Comparison of ENCODE assay signal across 29 cellular contexts in the genomic region with DNA sequence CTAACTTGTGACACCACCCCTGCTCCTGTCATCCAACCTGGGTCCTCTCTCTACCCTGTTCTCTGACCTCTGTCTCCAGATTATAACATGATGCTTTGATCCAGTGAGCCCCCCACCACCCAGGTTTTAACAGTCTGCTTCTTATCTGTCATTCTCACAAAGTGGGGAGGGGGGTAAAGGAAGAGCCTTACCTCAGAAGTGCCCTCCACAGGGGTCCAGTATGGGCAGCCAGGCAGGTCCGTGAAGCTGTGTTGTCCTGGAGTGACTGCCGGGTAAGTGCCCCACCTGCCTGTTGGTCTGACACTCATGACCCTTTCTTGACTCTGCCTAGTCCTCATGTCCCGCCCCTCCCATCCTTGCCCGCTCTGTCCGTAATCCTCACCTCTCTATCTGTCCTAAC. TPM values are rescaled to one million over a fixed set of nuclear protein-coding genes. Genes with fewer than 3 reads are reported as not detected.
DNase-seq lines count a peak whose midpoint lies in the region; ATAC-seq and TF ChIP-seq lines count a peak whose summit lies in the region.
"Had no signal": no experiment of that assay in that cellular context is flagged by ENCODE, and none has a peak within 500 bp of the region (broad histone marks: within the 10 kb centered on the region; RNA-seq: fewer than 3 reads in every experiment).

No MANE protein-coding gene starts in this region.

- H3F3A ChIP-seq in SK-N-SH (replicated peaks; ENCODE audit: insufficient read depth) (peaks cover 3% of the 10 kb centered on the region), PC-3 (ENCODE audit: low read length, unreplicated experiment) (no peaks in the 10 kb centered on the region)

- peaks cover 20 to 57% of the 10 kb centered on the region in 2 experiments for H3K4me1 ChIP-seq in SK-N-SH (ENCODE audit: control insufficient read depth in 1 of 2, insufficient read depth in 2 of 2, low read depth in 1 of 2, low read length in 1 of 2)
- peaks cover 51% of the 10 kb centered on the region for H3K4me1 ChIP-seq in muscle layer of colon (ENCODE audit: insufficient read depth, low read length)
- H3K4me1 ChIP-seq in thoracic aorta (ENCODE audit: control insufficient read depth in 1 of 2, low read depth in 2 of 2): peaks cover 32 to 56% of the 10 kb centered on the region in 2 donors
- H3K4me1 ChIP-seq in PC-3 (ENCODE audit: insufficient read depth, low read length): peaks cover 18% of the 10 kb centered on the region; the same call in 1 of the 2 replicates

- TF ChIP-seq CTCF in SK-N-SH (IDR thresholded peaks at IDR 0.05) (no peak), thoracic aorta (IDR thresholded peaks at IDR 0.05) (no peak), PC-3 (conservative IDR thresholded peaks at IDR 0.05; ENCODE audit: low read depth, low read length) (no peak), Calu3 (IDR thresholded peaks at IDR 0.05; ENCODE audit: unreplicated experiment) (no peak)

- H3K9me3 ChIP-seq in SK-N-SH (no peaks in the 10 kb centered on the region), T-helper 17 cell (ENCODE audit: control insufficient read depth, low read length, poor library complexity, severe bottlenecking) (no peaks in the 10 kb centered on the region), muscle layer of colon (ENCODE audit: low read length) (no peaks in the 10 kb centered on the region), thoracic aorta (no peaks in the 10 kb centered on the region), PC-3 (ENCODE audit: low read length) (no peaks in the 10 kb centered on the region)

- DNase-seq in SK-N-SH (no peak), T-helper 17 cell (no peak), thoracic aorta (ENCODE audit: low spot score) (no peak), PC-3 (no peak), Calu3 (no peak)
- DNase-seq: 8988T; activated CD4-positive, CD25-positive, alpha-beta regulatory T cell treated with anti-CD3 and anti-CD28 coated beads, Interleukin-2, amount 50 U/mL, for 72 hours; activated CD8-positive, alpha-beta T cell treated with anti-CD3 and anti-CD28 coated beads for 36 hours; activated gamma-delta T cell; activated T-cell treated with anti-CD3 and anti-CD28 coated beads for 4 hours; amniotic stem cell; CD4-positive, alpha-beta T cell; cortex of kidney; endodermal cell; HCEC 1CT; kidney; NCI-H2081 treated with DMSO at 0.1 percent for 48 hours; SHP77 treated with DMSO at 0.1 percent for 48 hours; stimulated activated CD4-positive, alpha-beta T cell treated with anti-CD3 and anti-CD28 coated beads, Interleukin-12 subunit alpha, Interleukin-12 subunit beta, amount 100 ng/mL, for 4 hours; stimulated activated CD4-positive, alpha-beta T cell treated with anti-CD3 and anti-CD28 coated beads, Interleukin-4, amount 100 ng/mL, for 24 hours; stimulated activated naive B cell treated with anti-CD40 and anti-IgM and Interleukin-4, amounts not matched to agents 10 μg/mL and 1 μg/mL and 100 μg/mL, for 72 hours had no signal

- no peaks in the 10 kb centered on the region for H3K27me3 ChIP-seq in SK-N-SH (ENCODE audit: insufficient read depth)
- no peaks in the 10 kb centered on the region for H3K27me3 ChIP-seq in muscle layer of colon (ENCODE audit: control insufficient read depth in 1 of 2, insufficient read depth in 2 of 2, low read length in 2 of 2)
- no peaks in the 10 kb centered on the region for H3K27me3 ChIP-seq in thoracic aorta (replicated peaks; ENCODE audit: insufficient read depth)
- H3K27me3 ChIP-seq in PC-3 (ENCODE audit: low read length): no peaks in the 10 kb centered on the region

- CTCF ChIA-PET in SK-N-SH (lab: Yijun Ruan, JAX) (interaction anchor here (0.9 to 14.1 kb wide), 6 partner anchors 9 to 20 kb away, joined by 3 to 152 read pairs (median 7); a partner anchor contains a TSS), PC-3 (lab: Charles Lee) (no interaction called here), Calu3 (lab: Charles Lee) (no interaction called here)

- POLR2A ChIA-PET in SK-N-SH (lab: Yijun Ruan, JAX) (interaction anchor here (1.6 to 1.7 kb wide), 2 partner anchors 17 to 18 kb away, joined by 3 to 7 read pairs; no protein-coding TSS in a partner anchor), PC-3 (lab: Charles Lee; ENCODE audit: unreplicated experiment) (no interaction called here)

- ATAC-seq in SK-N-SH treated with all-trans-retinoic acid at 6 μM for 48 hours (no peak), T-helper 17 cell (no peak), thoracic aorta (ENCODE audit: insufficient number of reproducible peaks, low FRiP score, low read depth) (no peak), PC-3 (no peak), HG02571 (IDR thresholded peaks at IDR 0.05; ENCODE audit: unreplicated experiment) (no peak)
- ATAC-seq: activated CD8-positive, alpha-beta T cell treated with anti-CD3 and anti-CD28 coated beads for 36 hours; stimulated activated naive B cell treated with anti-CD40 and anti-IgM and Interleukin-4, amounts not matched to agents 10 μg/mL and 1 μg/mL and 100 μg/mL, for 72 hours had no signal

- H3K9me3 Mint-ChIP-seq in Calu3 (ENCODE audit: low read depth, unreplicated experiment): no peaks in the 10 kb centered on the region
- H3K9me3 Mint-ChIP-seq: activated CD8-positive, alpha-beta T cell treated with anti-CD3 and anti-CD28 coated beads for 36 hours; CD4-positive, alpha-beta T cell; endodermal cell; stimulated activated naive B cell treated with anti-CD40 and anti-IgM and Interleukin-4, amounts not matched to agents 10 μg/mL and 1 μg/mL and 100 μg/mL, for 72 hours had no signal

- no peak overlapping the region for H3K9ac ChIP-seq in SK-N-SH
- H3K9ac ChIP-seq in muscle layer of colon (ENCODE audit: low read length): no peak overlapping the region
- H3K9ac ChIP-seq in PC-3 (ENCODE audit: low read length): no peak overlapping the region

- no peak for TF ChIP-seq EP300 in SK-N-SH (IDR thresholded peaks at IDR 0.05; ENCODE audit: borderline replicate concordance in 1 of 2, low read depth in 1 of 2, low read length in 1 of 2)

- peaks cover 5% of the 10 kb centered on the region for H3K36me3 Mint-ChIP-seq in T-helper 17 cell (ENCODE audit: low read depth)
- H3K36me3 Mint-ChIP-seq in Calu3 (ENCODE audit: insufficient read depth, unreplicated experiment): peaks cover 13% of the 10 kb centered on the region

- H3K9me2 ChIP-seq in SK-N-SH (no peaks in the 10 kb centered on the region), PC-3 (replicated peaks; ENCODE audit: low read length) (no peaks in the 10 kb centered on the region)

- H3K27me3 Mint-ChIP-seq in T-helper 17 cell: no peaks in the 10 kb centered on the region
- peaks cover 20% of the 10 kb centered on the region for H3K27me3 Mint-ChIP-seq in Calu3 (ENCODE audit: unreplicated experiment)
- H3K27me3 Mint-ChIP-seq: activated CD8-positive, alpha-beta T cell treated with anti-CD3 and anti-CD28 coated beads for 36 hours; CD4-positive, alpha-beta T cell; stimulated activated naive B cell treated with anti-CD40 and anti-IgM and Interleukin-4, amounts not matched to agents 10 μg/mL and 1 μg/mL and 100 μg/mL, for 72 hours had no signal

- 79% methylated on average over 4 of the region's 5 CpGs for WGBS in SK-N-SH (ENCODE audit: low lambda C conversion rate)

- H3K27ac Mint-ChIP-seq in T-helper 17 cell (peak overlapping the region; percentile 67), Calu3 (ENCODE audit: unreplicated experiment) (no peak overlapping the region)
- H3K27ac Mint-ChIP-seq: activated CD8-positive, alpha-beta T cell treated with anti-CD3 and anti-CD28 coated beads for 36 hours; CD4-positive, alpha-beta T cell; endodermal cell; stimulated activated naive B cell treated with anti-CD40 and anti-IgM and Interleukin-4, amounts not matched to agents 10 μg/mL and 1 μg/mL and 100 μg/mL, for 72 hours had no signal

- H3K4me1 Mint-ChIP-seq in T-helper 17 cell (peaks cover 28% of the 10 kb centered on the region), Calu3 (ENCODE audit: low read depth, unreplicated experiment) (peaks cover 20% of the 10 kb centered on the region)

- intact Hi-C loops in PC-3 (cut with micrococcal nuclease) (no loop called here), Calu3 (cut with micrococcal nuclease; ENCODE audit: unreplicated experiment) (no loop called here)

- H2AFZ ChIP-seq in SK-N-SH (ENCODE audit: low read depth): no peak overlapping the region
- H2AFZ ChIP-seq in PC-3 (ENCODE audit: low read length): no peak overlapping the region

- H3K36me3 ChIP-seq in SK-N-SH (replicated peaks in 1 of 2; ENCODE audit: control insufficient read depth in 1 of 2, insufficient read depth in 2 of 2, low read length in 1 of 2) (no peaks in the 10 kb centered on the region), muscle layer of colon (ENCODE audit: insufficient read depth, low read length) (peaks cover 24% of the 10 kb centered on the region), thoracic aorta (peaks cover 12% of the 10 kb centered on the region), PC-3 (ENCODE audit: low read depth, low read length) (no peaks in the 10 kb centered on the region)

- H4K20me1 ChIP-seq in SK-N-SH (ENCODE audit: insufficient read depth) (no peaks in the 10 kb centered on the region), PC-3 (ENCODE audit: low read length) (no peaks in the 10 kb centered on the region)

- H3K79me2 ChIP-seq in SK-N-SH (ENCODE audit: insufficient read depth): no peaks in the 10 kb centered on the region
- no peaks in the 10 kb centered on the region for H3K79me2 ChIP-seq in PC-3 (ENCODE audit: low read length)

- no peak overlapping the region for H3K4me3 Mint-ChIP-seq in T-helper 17 cell
- H3K4me3 Mint-ChIP-seq in Calu3 (ENCODE audit: low read depth, unreplicated experiment): no peak overlapping the region
- H3K4me3 Mint-ChIP-seq: activated CD8-positive, alpha-beta T cell treated with anti-CD3 and anti-CD28 coated beads for 36 hours; CD4-positive, alpha-beta T cell; endodermal cell; stimulated activated naive B cell treated with anti-CD40 and anti-IgM and Interleukin-4, amounts not matched to agents 10 μg/mL and 1 μg/mL and 100 μg/mL, for 72 hours had no signal

- TF ChIP-seq RAD21 in SK-N-SH (IDR thresholded peaks at IDR 0.05; ENCODE audit: low read length): no peak

- BruUV-seq in PC-3 (replicated peaks; lab: Mats Ljungman, UMichigan) (no TSS peak), Calu3 (replicated peaks; lab: Mats Ljungman, UMichigan) (no TSS peak)

- H3K4me2 ChIP-seq in SK-N-SH (no peak overlapping the region; the same call in 1 of the 2 replicates), PC-3 (ENCODE audit: low read length) (no peak overlapping the region)

- H3K4me3 ChIP-seq in SK-N-SH (ENCODE audit: low read depth in 2 of 2, low read length in 1 of 2): no peak overlapping the region
- peak overlapping the region in 1 of 2 donors; percentile 53 for H3K4me3 ChIP-seq in muscle layer of colon (ENCODE audit: low read depth in 1 of 2, low read length in 2 of 2)
- H3K4me3 ChIP-seq in thoracic aorta: peak overlapping the region; percentile 18
- H3K4me3 ChIP-seq in PC-3 (ENCODE audit: low read length): no peak overlapping the region

- H3K27ac ChIP-seq in SK-N-SH (ENCODE audit: low read depth in 2 of 2, low read length in 1 of 2) (peak overlapping the region; percentile 67 to 96; a peak in 3 of 4 replicates), muscle layer of colon (ENCODE audit: low read depth, low read length) (peak overlapping the region; percentile 59), thoracic aorta (peak overlapping the region; percentile 69 to 92), PC-3 (ENCODE audit: low read length) (no peak overlapping the region)

RNA-seq across cellular contexts. Expression of a gene that starts 3.4 kb away (rescaled TPM):
- polyA plus RNA-seq in SK-N-SH (2012; rRNA removed): 16.5 and 20.8 TPM in 2 replicates
- 4.0 and 5.5 TPM in 2 replicates for polyA plus RNA-seq in SK-N-SH (2012; cell fraction: cytosol; rRNA removed)
- polyA plus RNA-seq in SK-N-SH (2012; cell fraction: nucleus; rRNA removed): 175 and 189 TPM in 2 replicates
- 100 to 1,000 TPM; 168 to 195 TPM for total RNA-seq in T-helper 17 cell
- total RNA-seq in thoracic aorta: 10 to 100 TPM; 81.3 to 99.0 TPM
- total RNA-seq in PC-3 (2014; rRNA removed): 8.3 and 8.7 TPM in 2 replicates
- total RNA-seq in Calu3 (2022): 6.8 and 8.7 TPM in 2 replicates

RNA-seq across cellular contexts. Expression of a gene that starts 7.1 kb away (rescaled TPM):
- polyA plus RNA-seq in SK-N-SH (2012; rRNA removed): 0.10 TPM in 1 of 2 replicates, not detected in the other
- polyA plus RNA-seq in SK-N-SH (2012; cell fraction: cytosol; rRNA removed): 0.09 and 0.16 TPM in 2 replicates
- 0.42 and 0.63 TPM in 2 replicates for polyA plus RNA-seq in SK-N-SH (2012; cell fraction: nucleus; rRNA removed)
- total RNA-seq in T-helper 17 cell (not detected), thoracic aorta (not detected), PC-3 (2014; rRNA removed) (not detected in 2 replicates), Calu3 (2022) (not detected in 2 replicates)
- total RNA-seq: CD4-positive, alpha-beta T cell; endodermal cell; HT-29; kidney; lung microvascular endothelial cell; MCF 10A; renal cortical epithelial cell had no signal

RNA-seq across cellular contexts. Expression of a gene that starts 8.9 kb away (rescaled TPM):
- polyA plus RNA-seq in SK-N-SH (2012; rRNA removed): 45.9 and 49.1 TPM in 2 replicates
- polyA plus RNA-seq in SK-N-SH (2012; cell fraction: cytosol; rRNA removed): 9.8 and 13.0 TPM in 2 replicates
- 303 and 342 TPM in 2 replicates for polyA plus RNA-seq in SK-N-SH (2012; cell fraction: nucleus; rRNA removed)
- total RNA-seq in T-helper 17 cell (100 to 1,000 TPM; 155 to 208 TPM), thoracic aorta (10 to 100 TPM; 67.7 to 78.4 TPM), PC-3 (2014; rRNA removed) (7.6 and 9.8 TPM in 2 replicates), Calu3 (2022) (25.7 and 26.6 TPM in 2 replicates)

RNA-seq across cellular contexts. Expression of a gene that starts 17.8 kb away (rescaled TPM):
- polyA plus RNA-seq in SK-N-SH (2012; rRNA removed): 73.7 and 79.0 TPM in 2 replicates
- polyA plus RNA-seq in SK-N-SH (2012; cell fraction: cytosol; rRNA removed): 50.9 and 78.9 TPM in 2 replicates
- 37.3 and 41.3 TPM in 2 replicates for polyA plus RNA-seq in SK-N-SH (2012; cell fraction: nucleus; rRNA removed)
- total RNA-seq in T-helper 17 cell (10 to 100 TPM; 30.2 to 39.4 TPM), thoracic aorta (100 to 1,000 TPM in 1 of 2 donors, 10 to 100 TPM in 1; 77.0 to 131 TPM), PC-3 (2014; rRNA removed) (96.7 and 97.8 TPM in 2 replicates), Calu3 (2022) (65.6 and 80.1 TPM in 2 replicates)

RNA-seq across cellular contexts. Expression of a gene that starts 26.5 kb away (rescaled TPM):
- polyA plus RNA-seq in SK-N-SH (2012; rRNA removed): 0.08 and 0.11 TPM in 2 replicates
- polyA plus RNA-seq in SK-N-SH (2012; cell fraction: cytosol; rRNA removed): 0.09 and 0.13 TPM in 2 replicates
- 0.29 and 0.38 TPM in 2 replicates for polyA plus RNA-seq in SK-N-SH (2012; cell fraction: nucleus; rRNA removed)
- total RNA-seq in T-helper 17 cell (under 1 TPM in 1 of 2 donors, not detected in 1; 0.27 TPM), thoracic aorta (not detected), PC-3 (2014; rRNA removed) (0.23 TPM in 1 of 2 replicates, not detected in the other), Calu3 (2022) (not detected in 2 replicates)
- total RNA-seq: HT-29, kidney, MCF 10A, occipital lobe, renal cortical epithelial cell had no signal
